Comparison of ENCODE assay signal across 16 cellular contexts in genomic region chr16:28295213-28295612, GRCh38. TPM values are rescaled to one million over a fixed set of nuclear protein-coding genes. Genes with fewer than 3 reads are reported as not detected.
DNase-seq lines count a peak whose midpoint lies in the region; ATAC-seq, FAIRE-seq and TF ChIP-seq lines count a peak whose summit lies in the region.
"Had no signal": no experiment of that assay in that cellular context is flagged by ENCODE, and none has a peak within 500 bp of the region (broad histone marks: within the 10 kb centered on the region; RNA-seq: fewer than 3 reads in every experiment).

No MANE protein-coding gene starts in this region.

- no peak for TF ChIP-seq POLR2A in K562 (conservative IDR thresholded peaks at IDR 0.05)

- intact Hi-C loops in K562 (cut with micrococcal nuclease), result no loop called here

- H3K4me2 ChIP-seq in DND-41 (ENCODE audit: insufficient read depth, low read length) (peak overlapping the region; percentile 93; the same call in 1 of the 2 replicates), K562 (ENCODE audit: insufficient read depth, low read length) (no peak overlapping the region)

- WGBS in K562 (ENCODE audit: insufficient coverage, low coverage, missing lambda C conversion rate), result 5% methylated on average over 10 of the region's 10 CpGs

- ATAC-seq in CD4-positive, CD25-positive, alpha-beta regulatory T cell (ENCODE audit: low read depth in 2 of 2), result no peak
- ATAC-seq in DND-41 (ENCODE audit: insufficient read depth, low read depth) (no peak), K562 (no peak)
- ATAC-seq: gastrocnemius medialis had no signal

- peak overlapping the region; percentile 52 to 71 (median 58) for H3K27ac Mint-ChIP-seq in CD4-positive, CD25-positive, alpha-beta regulatory T cell
- no peak overlapping the region for H3K27ac Mint-ChIP-seq in nephron
- no peak overlapping the region for H3K27ac Mint-ChIP-seq in HFFc6
- H3K27ac Mint-ChIP-seq: dendritic cell treated with granulocyte-macrophage colony-stimulating factor and Interleukin-4, amounts not matched to agents 40 ng/mL and 50 ng/mL, for 4 days had no signal

- peaks cover 0 to 2% (median 0%) of the 10 kb centered on the region in 7 donors for H3K9me3 Mint-ChIP-seq in CD4-positive, CD25-positive, alpha-beta regulatory T cell
- no peaks in the 10 kb centered on the region for H3K9me3 Mint-ChIP-seq in nephron
- H3K9me3 Mint-ChIP-seq in HFFc6, result no peaks in the 10 kb centered on the region
- H3K9me3 Mint-ChIP-seq: dendritic cell treated with granulocyte-macrophage colony-stimulating factor and Interleukin-4, amounts not matched to agents 40 ng/mL and 50 ng/mL, for 4 days had no signal

- H3K27ac ChIP-seq in CD4-positive, CD25-positive, alpha-beta regulatory T cell (ENCODE audit: insufficient read depth, low read length, poor library complexity, severe bottlenecking), result no peak overlapping the region
- H3K27ac ChIP-seq in DND-41 (ENCODE audit: low read length), result no peak overlapping the region
- H3K27ac ChIP-seq in K562 (ENCODE audit: extremely low read depth, low read depth, low read length), result no peak overlapping the region
- H3K27ac ChIP-seq in coronary artery, result no peak overlapping the region
- H3K27ac ChIP-seq: left ventricle myocardium inferior had no signal

- in situ Hi-C loops in K562 (cut with MboI), result no loop called here

- H3K36me3 Mint-ChIP-seq in CD4-positive, CD25-positive, alpha-beta regulatory T cell, result peaks cover 14% of the 10 kb centered on the region
- H3K36me3 Mint-ChIP-seq in nephron (ENCODE audit: low read depth), result peaks cover 9% of the 10 kb centered on the region
- H3K36me3 Mint-ChIP-seq in HFFc6 (ENCODE audit: low read depth), result no peaks in the 10 kb centered on the region

- no peak for TF ChIP-seq EP300 in K562 (IDR thresholded peaks at IDR 0.05; ENCODE audit: low read length)

- H4K20me1 ChIP-seq in DND-41 (ENCODE audit: insufficient read depth, low read length) (peaks cover 37% of the 10 kb centered on the region), K562 (replicated peaks; ENCODE audit: control insufficient read depth, insufficient read depth, low read length) (peaks cover 15% of the 10 kb centered on the region)

- no peaks in the 10 kb centered on the region for H3K27me3 ChIP-seq in CD4-positive, CD25-positive, alpha-beta regulatory T cell (ENCODE audit: control insufficient read depth, insufficient read depth, low read length)
- no peaks in the 10 kb centered on the region for H3K27me3 ChIP-seq in DND-41 (ENCODE audit: insufficient read depth, low read length, poor library complexity)
- peaks cover 8 to 37% of the 10 kb centered on the region in 2 experiments; a peak in 4 of 5 replicates for H3K27me3 ChIP-seq in K562 (ENCODE audit: control insufficient read depth in 2 of 2, insufficient read depth in 2 of 2, low read length in 2 of 2)
- H3K27me3 ChIP-seq: gastrocnemius medialis had no signal

- FAIRE-seq in K562 (lab: Jason Lieb, UNC), result no peak
- FAIRE-seq: GM18507, RCC 7860, small intestine had no signal

- no peaks in the 10 kb centered on the region for H3K9me1 ChIP-seq in K562 (ENCODE audit: control insufficient read depth, insufficient read depth, low read length)

- H3K4me3 Mint-ChIP-seq in CD4-positive, CD25-positive, alpha-beta regulatory T cell, result peak overlapping the region; percentile 84 to 93 (median 90)
- peak overlapping the region; percentile 64 to 80 (median 73) for H3K4me3 Mint-ChIP-seq in nephron
- H3K4me3 Mint-ChIP-seq in HFFc6, result no peak overlapping the region
- H3K4me3 Mint-ChIP-seq: dendritic cell treated with granulocyte-macrophage colony-stimulating factor and Interleukin-4, amounts not matched to agents 40 ng/mL and 50 ng/mL, for 4 days had no signal

- peaks cover 23% of the 10 kb centered on the region for H3K79me2 ChIP-seq in DND-41 (ENCODE audit: insufficient read depth, low read length)
- H3K79me2 ChIP-seq in K562 (ENCODE audit: control insufficient read depth, insufficient read depth, low read length), result no peaks in the 10 kb centered on the region

- H3K4me1 ChIP-seq in CD4-positive, CD25-positive, alpha-beta regulatory T cell (ENCODE audit: control insufficient read depth, insufficient read depth, low read length, poor library complexity, severe bottlenecking), result peaks cover 68% of the 10 kb centered on the region
- H3K4me1 ChIP-seq in DND-41 (ENCODE audit: insufficient read depth, low read length) (peaks cover 61% of the 10 kb centered on the region), K562 (replicated peaks in 1 of 2; ENCODE audit: control insufficient read depth in 2 of 2, insufficient read depth in 2 of 2, low read length in 2 of 2) (peaks cover 4 to 14% of the 10 kb centered on the region in 2 experiments; a peak in 3 of 5 replicates)

- BruUV-seq in K562 (replicated peaks; lab: Mats Ljungman, UMichigan), result no TSS peak

- H2AFZ ChIP-seq in DND-41 (ENCODE audit: low read depth, low read length) (no peak overlapping the region), K562 (ENCODE audit: low read depth, low read length) (no peak overlapping the region)

- POLR2A ChIA-PET in K562 (lab: Yijun Ruan, JAX), result interaction anchor here (0.7 kb wide), 1 partner anchor 9 kb away, joined by 3 read pairs; no protein-coding TSS in a partner anchor

- CTCF ChIA-PET in K562 (lab: Yijun Ruan, JAX; ENCODE audit: low intra/inter-chr PET ratio), result no interaction called here

- H3K9ac ChIP-seq in DND-41 (ENCODE audit: low read depth, low read length) (no peak overlapping the region; the same call in 1 of the 2 replicates), K562 (ENCODE audit: insufficient read depth in 1 of 2, low read depth in 2 of 2, low read length in 2 of 2) (no peak overlapping the region; a peak in 1 of 4 replicates)

- no peak for TF ChIP-seq RAD21 in K562 (CRISPR knock-in tag; conservative IDR thresholded peaks at IDR 0.05 in 1 of 2, IDR thresholded peaks at IDR 0.05 in 1 of 2)

- peaks cover 6% of the 10 kb centered on the region for H3K27me3 Mint-ChIP-seq in CD4-positive, CD25-positive, alpha-beta regulatory T cell
- H3K27me3 Mint-ChIP-seq in nephron (ENCODE audit: low read depth), result peaks cover 3% of the 10 kb centered on the region
- peaks cover 43% of the 10 kb centered on the region for H3K27me3 Mint-ChIP-seq in HFFc6 (ENCODE audit: insufficient read depth)

- no peak for DNase-seq in CD4-positive, CD25-positive, alpha-beta regulatory T cell
- DNase-seq in DND-41 (no peak), K562 (ENCODE audit: extremely low read depth in 1 of 4, low spot score in 3 of 4) (no peak), coronary artery (ENCODE audit: low spot score) (no peak), HFFc6 (no peak)
- DNase-seq in stimulated activated CD4-positive, alpha-beta T cell treated with anti-CD3 and anti-CD28 coated beads, Interleukin-2, amount 100 ng/mL, for 24 hours, result no peak
- DNase-seq: DMS53, erythroblast, gastrocnemius medialis, left ventricle myocardium inferior, NCI-H1092 treated with DMSO at 0.1 percent for 48 hours, small intestine had no signal

- H3K4me1 Mint-ChIP-seq in CD4-positive, CD25-positive, alpha-beta regulatory T cell, result peaks cover 5 to 79% (median 45%) of the 10 kb centered on the region in 4 donors
- H3K4me1 Mint-ChIP-seq in nephron, result peaks cover 20% of the 10 kb centered on the region
- H3K4me1 Mint-ChIP-seq in HFFc6 (ENCODE audit: low read depth), result peaks cover 5% of the 10 kb centered on the region; the same call in 1 of the 2 replicates

- TF ChIP-seq CTCF in DND-41 (IDR thresholded peaks at IDR 0.05; ENCODE audit: borderline replicate concordance, extremely low read depth, low read length, poor library complexity, severe bottlenecking) (no peak), K562 (IDR thresholded peaks at IDR 0.05 in 2 of 3, conservative IDR thresholded peaks at IDR 0.05 in 1 of 3; ENCODE audit: insufficient read depth in 2 of 3, low read depth in 1 of 3, low read length in 3 of 3) (no peak), nephron (IDR thresholded peaks at IDR 0.05; ENCODE audit: unreplicated experiment in 3 of 3) (no peak), coronary artery (IDR thresholded peaks at IDR 0.05) (no peak), HFFc6 (IDR thresholded peaks at IDR 0.05) (no peak)

- no peak overlapping the region for H3K4me3 ChIP-seq in CD4-positive, CD25-positive, alpha-beta regulatory T cell (ENCODE audit: low read depth, low read length)
- H3K4me3 ChIP-seq in DND-41 (ENCODE audit: low read depth in 1 of 2, low read length in 2 of 2), result no peak overlapping the region
- H3K4me3 ChIP-seq in K562, result no peak overlapping the region
- H3K4me3 ChIP-seq in coronary artery, result no peak overlapping the region
- H3K4me3 ChIP-seq: gastrocnemius medialis, left ventricle myocardium inferior had no signal

- H3K36me3 ChIP-seq in CD4-positive, CD25-positive, alpha-beta regulatory T cell (ENCODE audit: control insufficient read depth, insufficient read depth, low read length), result no peaks in the 10 kb centered on the region
- peaks cover 2% of the 10 kb centered on the region; the same call in 1 of the 2 replicates for H3K36me3 ChIP-seq in DND-41 (ENCODE audit: insufficient read depth, low read length)
- no peaks in the 10 kb centered on the region for H3K36me3 ChIP-seq in K562 (ENCODE audit: control insufficient read depth, insufficient read depth, low read length)
- H3K36me3 ChIP-seq: gastrocnemius medialis, left ventricle myocardium inferior had no signal

- H3K9me3 ChIP-seq in CD4-positive, CD25-positive, alpha-beta regulatory T cell (ENCODE audit: control insufficient read depth in 2 of 2, low read length in 2 of 2), result no peaks in the 10 kb centered on the region
- H3K9me3 ChIP-seq in DND-41 (ENCODE audit: insufficient read depth, low read length, severe bottlenecking) (no peaks in the 10 kb centered on the region), K562 (replicated peaks; ENCODE audit: control insufficient read depth, insufficient read depth, low read depth, low read length) (no peaks in the 10 kb centered on the region)
- H3K9me3 ChIP-seq: gastrocnemius medialis, left ventricle myocardium inferior had no signal

RNA-seq across cellular contexts. Expression of gene SBK1, which starts 2.9 kb away (rescaled TPM):
- total RNA-seq in CD4-positive, CD25-positive, alpha-beta regulatory T cell, result 20.2 TPM
- 1 to 10 TPM; 2.0 to 4.9 (median 3.1) TPM for polyA plus RNA-seq in CD4-positive, CD25-positive, alpha-beta regulatory T cell
- total RNA-seq in K562 (2011; cell fraction: chromatin; rRNA removed; ENCODE audit: low replicate concordance), result not detected in 2 replicates
- not detected in 2 replicates for total RNA-seq in K562 (2011; cell fraction: nucleolus; rRNA removed)
- total RNA-seq in K562 (2011; cell fraction: nucleoplasm; rRNA removed), result not detected in 2 replicates
- total RNA-seq in K562 (2014; rRNA removed), result 0.04 TPM in 1 of 2 replicates, not detected in the other
- total RNA-seq in K562 (2014; rRNA removed; fragmentation: Illumina TruSeq; extraction: Trizol), result not detected in 2 replicates
- total RNA-seq in K562 (2015; rRNA removed; fragmentation: Illumina TruSeq; extraction: Trizol), result not detected in 2 replicates
- 0.07 TPM in 1 of 2 replicates, not detected in the other for total RNA-seq in K562 (2021)
- not detected in 2 replicates for polyA plus RNA-seq in K562 (2011; rRNA removed)
- 0.01 TPM in 1 of 2 replicates, not detected in the other for polyA plus RNA-seq in K562 (2011; cell fraction: cytosol; rRNA removed)
- 0.03 TPM in 1 of 2 replicates, not detected in the other for polyA plus RNA-seq in K562 (2011; cell fraction: nucleus; rRNA removed)
- polyA plus RNA-seq in K562 (2012), result 0.04 TPM in 2 replicates
- 0.03 TPM in 1 of 2 replicates, not detected in the other for polyA plus RNA-seq in K562 (2014; fragmentation: Illumina TruSeq; extraction: Trizol)
- not detected for polyA plus RNA-seq in K562 (2014; fragmentation: Nextera tagmentation; extraction: Ambion mirVana)
- polyA plus RNA-seq in K562 (2014; rRNA removed), result 0.01 and 0.03 TPM in 2 replicates
- polyA minus RNA-seq in K562 (2011; rRNA and poly(A)+ RNA removed), result not detected in 2 replicates
- not detected in 2 replicates for polyA minus RNA-seq in K562 (2011; cell fraction: cytosol; rRNA and poly(A)+ RNA removed)
- not detected in 2 replicates for polyA minus RNA-seq in K562 (2011; cell fraction: nucleus; rRNA and poly(A)+ RNA removed)
- not detected for total RNA-seq in HFFc6 (2021; fragmentation: NEBNext Ultra II Directional; extraction: Animal tissue kit (Norgen Biotek cat#: 25700))

Comparison
In these comparisons a context has a peak if more than half of its experiments do, and no peak if none do; other contexts are left out.
1. H3K27ac Mint-ChIP-seq: peak in CD4-positive, CD25-positive, alpha-beta regulatory T cell (3 of 3); none in nephron (0 of 3) and HFFc6 (single experiment).
2. RNA of gene SBK1, which starts 2.9 kb away (total RNA-seq): 20.2 TPM in CD4-positive, CD25-positive, alpha-beta regulatory T cell (single experiment); 0.04 to 0.07 TPM in K562 and not detected in HFFc6; every median in the first group is over 10 times any median in the second.